ENCODE assay signal across 10 cellular contexts in genomic region chr6:90502866-90503407, GRCh38.
DNase-seq lines count a peak whose midpoint lies in the region; ATAC-seq lines count a peak whose summit lies in the region.
"Had no signal": no experiment of that assay in that cellular context is flagged by ENCODE, and none has a peak within 500 bp of the region (broad histone marks: within the 10 kb centered on the region; RNA-seq: fewer than 3 reads in every experiment).

No MANE protein-coding gene starts in this region.

- intact Hi-C loops in activated T-helper 1 cell treated with anti-CD3 and anti-CD28 coated beads, Interleukin-12 subunit alpha, Interleukin-12 subunit beta, Interleukin-2, Interleukin-4 antibody, amounts not matched to agents 30 ng/mL and 10 ng/mL and 1 ng/mL, durations not matched to agents 14 hours and 24 hours and 36 hours (cut with micrococcal nuclease) = no loop called here

- peak overlapping the region; percentile 57 for H3K27ac Mint-ChIP-seq in activated naive CD4-positive, alpha-beta T cell treated with anti-CD3 and anti-CD28 coated beads, Interleukin-2, amount 50 U/mL, for 24 hours
- no peak overlapping the region for H3K27ac Mint-ChIP-seq in activated naive CD4-positive, alpha-beta T cell treated with anti-CD3 and anti-CD28 coated beads, Interleukin-2, amount 50 U/mL, for 72 hours
- peak overlapping the region in 1 of 2 donors; percentile 15 for H3K27ac Mint-ChIP-seq in stimulated activated naive CD8-positive, alpha-beta T cell treated with anti-CD3 and anti-CD28 coated beads, Interleukin-15, amount 100 ng/mL, for 72 hours
- no peak overlapping the region for H3K27ac Mint-ChIP-seq in activated T-helper 1 cell treated with anti-CD3 and anti-CD28 coated beads, Interleukin-12 subunit alpha, Interleukin-12 subunit beta, Interleukin-2, Interleukin-4 antibody, amounts not matched to agents 30 ng/mL and 10 ng/mL and 1 ng/mL, durations not matched to agents 14 hours and 24 hours and 36 hours
- H3K27ac Mint-ChIP-seq: CD14-positive monocyte had no signal

- H3K27me3 Mint-ChIP-seq in activated naive CD4-positive, alpha-beta T cell treated with anti-CD3 and anti-CD28 coated beads, Interleukin-2, amount 50 U/mL, for 24 hours = no peaks in the 10 kb centered on the region
- no peaks in the 10 kb centered on the region for H3K27me3 Mint-ChIP-seq in stimulated activated naive CD8-positive, alpha-beta T cell treated with anti-CD3 and anti-CD28 coated beads, Interleukin-15, amount 100 ng/mL, for 72 hours
- H3K27me3 Mint-ChIP-seq in activated T-helper 1 cell treated with anti-CD3 and anti-CD28 coated beads, Interleukin-12 subunit alpha, Interleukin-12 subunit beta, Interleukin-2, Interleukin-4 antibody, amounts not matched to agents 30 ng/mL and 10 ng/mL and 1 ng/mL, durations not matched to agents 14 hours and 24 hours and 36 hours (ENCODE audit: insufficient read depth) = peaks cover 4% of the 10 kb centered on the region

- DNase-seq in activated naive CD4-positive, alpha-beta T cell treated with Interleukin-2 at 50 U/mL for 16 hours = no peak
- DNase-seq in activated naive CD4-positive, alpha-beta T cell treated with anti-CD3 and anti-CD28 coated beads, Interleukin-2, amount 50 U/mL, for 72 hours (ENCODE audit: low spot score in 2 of 2) = no peak
- no peak for DNase-seq in stimulated activated naive CD8-positive, alpha-beta T cell treated with anti-CD3 and anti-CD28 coated beads, Interleukin-15, amount 100 ng/mL, for 72 hours
- DNase-seq in DMS114 treated with DMSO at 0.1 percent for 48 hours (lab: John Stamatoyannopoulos, UW; ENCODE audit: unreplicated experiment) = no peak
- no peak for DNase-seq in stimulated activated naive CD4-positive, alpha-beta T cell treated with Interleukin-2 at 50 U/mL for 16 hours (lab: John Stamatoyannopoulos, UW)
- DNase-seq in activated T-helper 1 cell treated with anti-CD3 and anti-CD28 coated beads, Interleukin-12 subunit alpha, Interleukin-12 subunit beta, Interleukin-2, Interleukin-4 antibody, amounts not matched to agents 30 ng/mL and 10 ng/mL and 1 ng/mL, durations not matched to agents 14 hours and 24 hours and 36 hours (ENCODE audit: low spot score) = no peak
- DNase-seq: body of pancreas had no signal

- peak; percentile 67 for ATAC-seq in HG03469 (IDR thresholded peaks at IDR 0.05; ENCODE audit: unreplicated experiment)
- peak; percentile 75 to 76 for ATAC-seq in activated naive CD4-positive, alpha-beta T cell treated with anti-CD3 and anti-CD28 coated beads, Interleukin-2, amount 50 U/mL, for 72 hours
- ATAC-seq in stimulated activated naive CD8-positive, alpha-beta T cell treated with anti-CD3 and anti-CD28 coated beads, Interleukin-15, amount 100 ng/mL, for 72 hours = peak; percentile 87
- ATAC-seq: body of pancreas had no signal

- H3K4me1 Mint-ChIP-seq in activated naive CD4-positive, alpha-beta T cell treated with anti-CD3 and anti-CD28 coated beads, Interleukin-2, amount 50 U/mL, for 24 hours = peaks cover 17% of the 10 kb centered on the region
- peaks cover 20% of the 10 kb centered on the region for H3K4me1 Mint-ChIP-seq in stimulated activated naive CD8-positive, alpha-beta T cell treated with anti-CD3 and anti-CD28 coated beads, Interleukin-15, amount 100 ng/mL, for 72 hours
- H3K4me1 Mint-ChIP-seq in activated T-helper 1 cell treated with anti-CD3 and anti-CD28 coated beads, Interleukin-12 subunit alpha, Interleukin-12 subunit beta, Interleukin-2, Interleukin-4 antibody, amounts not matched to agents 30 ng/mL and 10 ng/mL and 1 ng/mL, durations not matched to agents 14 hours and 24 hours and 36 hours (ENCODE audit: low read depth) = peaks cover 9% of the 10 kb centered on the region

- no peak overlapping the region for H3K4me3 Mint-ChIP-seq in activated naive CD4-positive, alpha-beta T cell treated with anti-CD3 and anti-CD28 coated beads, Interleukin-2, amount 50 U/mL, for 24 hours
- H3K4me3 Mint-ChIP-seq in stimulated activated naive CD8-positive, alpha-beta T cell treated with anti-CD3 and anti-CD28 coated beads, Interleukin-15, amount 100 ng/mL, for 72 hours = no peak overlapping the region
- H3K4me3 Mint-ChIP-seq in activated T-helper 1 cell treated with anti-CD3 and anti-CD28 coated beads, Interleukin-12 subunit alpha, Interleukin-12 subunit beta, Interleukin-2, Interleukin-4 antibody, amounts not matched to agents 30 ng/mL and 10 ng/mL and 1 ng/mL, durations not matched to agents 14 hours and 24 hours and 36 hours = no peak overlapping the region
- H3K4me3 Mint-ChIP-seq: CD14-positive monocyte had no signal

- no peaks in the 10 kb centered on the region for H3K36me3 Mint-ChIP-seq in activated naive CD4-positive, alpha-beta T cell treated with anti-CD3 and anti-CD28 coated beads, Interleukin-2, amount 50 U/mL, for 24 hours
- H3K36me3 Mint-ChIP-seq in activated naive CD4-positive, alpha-beta T cell treated with anti-CD3 and anti-CD28 coated beads, Interleukin-2, amount 50 U/mL, for 72 hours = peaks cover 0 to under 1% of the 10 kb centered on the region in 2 donors
- H3K36me3 Mint-ChIP-seq in activated T-helper 1 cell treated with anti-CD3 and anti-CD28 coated beads, Interleukin-12 subunit alpha, Interleukin-12 subunit beta, Interleukin-2, Interleukin-4 antibody, amounts not matched to agents 30 ng/mL and 10 ng/mL and 1 ng/mL, durations not matched to agents 14 hours and 24 hours and 36 hours (ENCODE audit: low read depth) = no peaks in the 10 kb centered on the region
- H3K36me3 Mint-ChIP-seq: CD14-positive monocyte had no signal

- peaks cover under 1% of the 10 kb centered on the region for H3K9me3 Mint-ChIP-seq in activated naive CD4-positive, alpha-beta T cell treated with anti-CD3 and anti-CD28 coated beads, Interleukin-2, amount 50 U/mL, for 24 hours
- peaks cover 0 to under 1% of the 10 kb centered on the region in 2 donors for H3K9me3 Mint-ChIP-seq in activated naive CD4-positive, alpha-beta T cell treated with anti-CD3 and anti-CD28 coated beads, Interleukin-2, amount 50 U/mL, for 72 hours
- peaks cover 0 to 1% of the 10 kb centered on the region in 2 donors for H3K9me3 Mint-ChIP-seq in stimulated activated naive CD8-positive, alpha-beta T cell treated with anti-CD3 and anti-CD28 coated beads, Interleukin-15, amount 100 ng/mL, for 72 hours
- no peaks in the 10 kb centered on the region for H3K9me3 Mint-ChIP-seq in activated T-helper 1 cell treated with anti-CD3 and anti-CD28 coated beads, Interleukin-12 subunit alpha, Interleukin-12 subunit beta, Interleukin-2, Interleukin-4 antibody, amounts not matched to agents 30 ng/mL and 10 ng/mL and 1 ng/mL, durations not matched to agents 14 hours and 24 hours and 36 hours
- H3K9me3 Mint-ChIP-seq: CD14-positive monocyte had no signal
